ENCODE assay signal across 13 cellular contexts in genomic region chrX:40090961-40091360, GRCh38. TPM values are rescaled to one million over a fixed set of nuclear protein-coding genes. Genes with fewer than 3 reads are reported as not detected.
DNase-seq lines count a peak whose midpoint lies in the region; ATAC-seq, FAIRE-seq and TF ChIP-seq lines count a peak whose summit lies in the region.
"Had no signal": no experiment of that assay in that cellular context is flagged by ENCODE, and none has a peak within 500 bp of the region (broad histone marks: within the 10 kb centered on the region; RNA-seq: fewer than 3 reads in every experiment).

No MANE protein-coding gene starts in this region.

- no peak for TF ChIP-seq RAD21 in GM12878 (IDR thresholded peaks at IDR 0.05; ENCODE audit: insufficient read depth, low read depth, low read length)

- peaks cover 18 to 43% (median 31%) of the 10 kb centered on the region in 11 experiments; a peak in 20 of 22 replicates for H3K9me3 ChIP-seq in BLaER1 treated with 17β-estradiol and CSF1 and Interleukin-3, amounts not matched to agents 10 nM and 100 nM (replicated peaks in 1 of 11)
- H3K9me3 ChIP-seq in HAP-1 (no peaks in the 10 kb centered on the region), GM12878 (replicated peaks; ENCODE audit: control insufficient read depth, insufficient read depth, low read length) (no peaks in the 10 kb centered on the region; the same call in 2 of the 3 replicates), adrenal gland (replicated peaks in 1 of 3) (no peaks in the 10 kb centered on the region)

- H3K27ac Mint-ChIP-seq in natural killer cell: peak overlapping the region in 1 of 2 donors; percentile 22

- in situ Hi-C loops in HAP-1 (cut with MboI; ENCODE audit: low sequenced_read_pairs): no loop called here
- in situ Hi-C loops in GM12878 (cut with MboI): no loop called here

- POLR2A ChIA-PET in GM12878 (lab: Charles Lee): no interaction called here

- peaks cover 29% of the 10 kb centered on the region for H3K79me2 ChIP-seq in GM12878 (ENCODE audit: control insufficient read depth, insufficient read depth, low read length)

- no TSS peak for BruUV-seq in GM12878 (replicated peaks; lab: Mats Ljungman, UMichigan)

- 0 out of 22 replicates have a peak overlapping the region, but pooled peaks of 3 of the 11 experiments have one; percentile 35 to 61 (median 42) for H3K9ac ChIP-seq in BLaER1 treated with 17β-estradiol and CSF1 and Interleukin-3, amounts not matched to agents 10 nM and 100 nM
- no peak overlapping the region for H3K9ac ChIP-seq in GM12878 (ENCODE audit: control insufficient read depth, insufficient read depth, low read length)

- no peak overlapping the region for H3K27ac ChIP-seq in BLaER1 treated with 17β-estradiol and CSF1 and Interleukin-3, amounts not matched to agents 10 nM and 100 nM
- H3K27ac ChIP-seq in GM12878 (ENCODE audit: control insufficient read depth, insufficient read depth): no peak overlapping the region
- no peak overlapping the region for H3K27ac ChIP-seq in adrenal gland

- peaks cover 53 to 96% (median 79%) of the 10 kb centered on the region in 11 experiments for H3K27me3 ChIP-seq in BLaER1 treated with 17β-estradiol and CSF1 and Interleukin-3, amounts not matched to agents 10 nM and 100 nM
- no peaks in the 10 kb centered on the region for H3K27me3 ChIP-seq in HAP-1 (ENCODE audit: low read depth)
- no peaks in the 10 kb centered on the region for H3K27me3 ChIP-seq in GM12878 (replicated peaks in 1 of 2; ENCODE audit: control insufficient read depth in 2 of 2, insufficient read depth in 2 of 2, low read length in 1 of 2)
- peaks cover 28% of the 10 kb centered on the region for H3K27me3 ChIP-seq in adrenal gland

- H3K4me2 ChIP-seq in BLaER1 treated with 17β-estradiol and CSF1 and Interleukin-3, amounts not matched to agents 10 nM and 100 nM: peak overlapping the region; percentile 69 to 95 (median 80)
- 0 out of 2 replicates have a peak overlapping the region, but pooled peaks have one; percentile 50 for H3K4me2 ChIP-seq in GM12878 (ENCODE audit: control insufficient read depth, insufficient read depth)

- peaks cover 100% of the 10 kb centered on the region in 11 experiments for H4K20me1 ChIP-seq in BLaER1 treated with 17β-estradiol and CSF1 and Interleukin-3, amounts not matched to agents 10 nM and 100 nM
- no peaks in the 10 kb centered on the region; the same call in none of the 2 replicates for H4K20me1 ChIP-seq in GM12878 (ENCODE audit: control insufficient read depth, insufficient read depth)

- no peaks in the 10 kb centered on the region for H3K36me3 Mint-ChIP-seq in natural killer cell

- peaks cover 0 to 46% of the 10 kb centered on the region in 2 donors for H3K27me3 Mint-ChIP-seq in natural killer cell (ENCODE audit: low read depth in 2 of 2)

- H3K9me3 Mint-ChIP-seq in natural killer cell: no peaks in the 10 kb centered on the region

- RAD21 ChIA-PET in GM12878 (lab: Charles Lee; ENCODE audit: unreplicated experiment): no interaction called here

- H3K4me3 ChIP-seq in BLaER1 treated with 17β-estradiol and CSF1 and Interleukin-3, amounts not matched to agents 10 nM and 100 nM: peak overlapping the region in 6 of 10 experiments; percentile 37 to 62 (median 46); a peak in 6 of 20 replicates
- H3K4me3 ChIP-seq in HAP-1: no peak overlapping the region
- H3K4me3 ChIP-seq in GM12878: no peak overlapping the region
- peak overlapping the region in 1 of 4 donors; percentile 48 for H3K4me3 ChIP-seq in adrenal gland

- H3K4me1 Mint-ChIP-seq in natural killer cell: peaks cover 52 to 61% of the 10 kb centered on the region in 2 donors

- SMC1A ChIA-PET in GM12878 (lab: Charles Lee; ENCODE audit: uncharacterized antibody, unreplicated experiment): no interaction called here

- TF ChIP-seq POLR2A in GM12878 (IDR thresholded peaks at IDR 0.05; ENCODE audit: low read depth, low read length) (no peak), adrenal gland (IDR thresholded peaks at IDR 0.05) (no peak)

- ATAC-seq in GM12878: no peak
- no peak for ATAC-seq in natural killer cell
- ATAC-seq in HG03378 (IDR thresholded peaks at IDR 0.05; ENCODE audit: unreplicated experiment): no peak
- no peak for ATAC-seq in HG03457 (IDR thresholded peaks at IDR 0.05; ENCODE audit: unreplicated experiment)

- TF ChIP-seq EP300 in GM12878 (IDR thresholded peaks at IDR 0.05; ENCODE audit: borderline replicate concordance in 1 of 2, control insufficient read depth in 1 of 2, low read depth in 2 of 2, low read length in 2 of 2): no peak

- CTCF ChIA-PET in GM12878 (lab: Yijun Ruan, JAX): no interaction called here

- DNase-seq in HAP-1 (ENCODE audit: low spot score in 2 of 2) (peak; percentile 45 to 47), GM12878 (ENCODE audit: low read depth, low spot score) (no peak), natural killer cell (no peak), hippocampal formation (lab: John Stamatoyannopoulos, UW) (no peak), adrenal gland (no peak)
- DNase-seq: DMS 273 treated with DMSO at 0.1 percent for 48 hours; effector CD4-positive, alpha-beta T cell; GOT3; NCI-H1694 treated with DMSO at 0.1 percent for 48 hours; small intestine had no signal

- intact Hi-C loops in GM12878 (cut with micrococcal nuclease; ENCODE audit: unreplicated experiment): loop anchor here (10.0 kb wide), 2 partner anchors 174 to 384 kb away; no protein-coding TSS in a partner anchor
- intact Hi-C loops in natural killer cell (cut with micrococcal nuclease): no loop called here
- intact Hi-C loops in adrenal gland (cut with DNase I): loop anchor here in 1 of 2 donors (10.0 kb wide), 1 partner anchor 76 kb away; no protein-coding TSS in a partner anchor

- H2AFZ ChIP-seq in GM12878 (ENCODE audit: control insufficient read depth, low read depth, low read length): no peak overlapping the region

- FAIRE-seq in GM12878 (lab: Jason Lieb, UNC): no peak
- FAIRE-seq: small intestine had no signal

- peaks cover 0 to 7% (median 0%) of the 10 kb centered on the region in 11 experiments; a peak in 3 of 22 replicates for H3K36me3 ChIP-seq in BLaER1 treated with 17β-estradiol and CSF1 and Interleukin-3, amounts not matched to agents 10 nM and 100 nM
- H3K36me3 ChIP-seq in HAP-1 (replicated peaks) (no peaks in the 10 kb centered on the region; the same call in 1 of the 2 replicates), GM12878 (ENCODE audit: control insufficient read depth in 2 of 2, insufficient read depth in 2 of 2, low read length in 1 of 2) (no peaks in the 10 kb centered on the region), adrenal gland (replicated peaks in 1 of 2) (no peaks in the 10 kb centered on the region)

- H3K4me1 ChIP-seq in BLaER1 treated with 17β-estradiol and CSF1 and Interleukin-3, amounts not matched to agents 10 nM and 100 nM: peaks cover 40 to 96% (median 88%) of the 10 kb centered on the region in 10 experiments
- H3K4me1 ChIP-seq in HAP-1 (peaks cover 70% of the 10 kb centered on the region), GM12878 (ENCODE audit: control insufficient read depth, insufficient read depth, low read length) (no peaks in the 10 kb centered on the region; the same call in 1 of the 2 replicates), adrenal gland (replicated peaks in 1 of 2) (peaks cover 0 to 34% of the 10 kb centered on the region in 2 donors)

- H3K4me3 Mint-ChIP-seq in natural killer cell: peak overlapping the region; percentile 68

- TF ChIP-seq CTCF in GM12878 (IDR thresholded peaks at IDR 0.05 in 2 of 3, conservative IDR thresholded peaks at IDR 0.05 in 1 of 3; ENCODE audit: control insufficient read depth in 2 of 3, extremely low read depth in 1 of 3, insufficient read depth in 1 of 3, low read depth in 3 of 3, low read length in 3 of 3) (no peak), natural killer cell (IDR thresholded peaks at IDR 0.05) (no peak), adrenal gland (IDR thresholded peaks at IDR 0.05) (no peak)

- 28% methylated on average over 7 of the region's 7 CpGs for WGBS in GM12878 (ENCODE audit: insufficient coverage, insufficient replicate concordance, low lambda C conversion rate, missing lambda C conversion rate)
- 36 to 79% (median 59%) methylated on average over 7 of the region's 7 CpGs for WGBS in adrenal gland, 4 donors

TF ChIP-seq in GM12878, 131 proteins besides CTCF, POLR2A, EP300 and RAD21:
- TF ChIP-seq SMARCA5 (IDR thresholded peaks at IDR 0.05) (no peak), ASH2L (IDR thresholded peaks at IDR 0.05; ENCODE audit: borderline replicate concordance, low read depth) (no peak), TCF7 (IDR thresholded peaks at IDR 0.05; ENCODE audit: borderline replicate concordance) (no peak), CEBPB (IDR thresholded peaks at IDR 0.05; ENCODE audit: borderline replicate concordance in 1 of 2, low read depth in 2 of 2, low read length in 2 of 2) (no peak), FOXK2 (IDR thresholded peaks at IDR 0.05) (no peak), BMI1 (IDR thresholded peaks at IDR 0.05; ENCODE audit: borderline replicate concordance) (no peak), SIN3A (IDR thresholded peaks at IDR 0.05; ENCODE audit: low read depth, low read length) (no peak), BACH1 (IDR thresholded peaks at IDR 0.05; ENCODE audit: borderline replicate concordance) (no peak)
TF ChIP-seq in GM12878: peak in this region for 0.

RNA-seq across cellular contexts. Expression of gene BCOR, which starts 6.8 kb away (rescaled TPM):
- 8.7 and 10.9 TPM in 2 replicates for total RNA-seq in GM12878 (2013; cell fraction: nucleolus; rRNA removed)
- total RNA-seq in GM12878 (2014; rRNA removed) (9.9 and 12.8 TPM in 2 replicates), GM12878 (2014; rRNA removed; fragmentation: Illumina TruSeq; extraction: Trizol) (7.0 and 7.3 TPM in 2 replicates), GM12878 (2021) (16.4 and 17.5 TPM in 2 replicates), natural killer cell (10 to 100 TPM; 20.0 to 35.2 (median 29.2) TPM), adrenal gland (10 to 100 TPM; 21.7 to 42.9 (median 30.6) TPM)
- 9.8 TPM for polyA plus RNA-seq in GM12878 (2011; ENCODE audit: low read depth)
- polyA plus RNA-seq in GM12878 (2011; rRNA removed) (7.5 and 8.0 TPM in 2 replicates), GM12878 (2014; fragmentation: Illumina TruSeq; extraction: Trizol) (14.6 and 14.8 TPM in 2 replicates), GM12878 (2014; fragmentation: Nextera tagmentation; extraction: Ambion mirVana) (1 to 10 TPM; 5.1 to 8.0 TPM), GM12878 (2014; rRNA removed) (9.6 and 10.0 TPM in 2 replicates), GM12878 (2016; fragmentation: Nextera tagmentation; extraction: Ambion mirVana) (10 to 100 TPM; 10.1 to 10.9 TPM), adrenal gland (10 to 100 TPM; 13.7 to 16.0 (median 14.0) TPM)
- 6.9 and 11.2 TPM in 2 replicates for polyA plus RNA-seq in GM12878 (2011; cell fraction: cytosol; rRNA removed)
- polyA plus RNA-seq in GM12878 (2011; cell fraction: nucleus; rRNA removed): 22.9 and 32.6 TPM in 2 replicates
- polyA plus RNA-seq in GM12878 (2012): 12.0 and 13.5 TPM in 2 replicates
- 8.6 and 10.0 TPM in 2 replicates for polyA minus RNA-seq in GM12878 (2011; rRNA and poly(A)+ RNA removed)
- polyA minus RNA-seq in GM12878 (2011; cell fraction: cytosol; rRNA and poly(A)+ RNA removed): 8.4 and 9.4 TPM in 2 replicates
- polyA minus RNA-seq in GM12878 (2011; cell fraction: nucleus; rRNA and poly(A)+ RNA removed): 7.9 and 12.2 TPM in 2 replicates

Comparison
In these comparisons a context has a peak if more than half of its experiments do, and no peak if none do; other contexts are left out.
1. H3K4me3 ChIP-seq: peak in BLaER1 treated with 17β-estradiol and CSF1 and Interleukin-3, amounts not matched to agents 10 nM and 100 nM (6 of 10); none in HAP-1 (single experiment) and GM12878 (single experiment).
2. DNase-seq: peak in HAP-1 (2 of 2); none in GM12878 (single experiment), natural killer cell (single experiment), hippocampal formation (0 of 2) and adrenal gland (0 of 7).